Comparison of ENCODE assay signal across 21 cellular contexts in genomic region chr17:60293580-60294335, GRCh38.
DNase-seq lines count a peak whose midpoint lies in the region; ATAC-seq and TF ChIP-seq lines count a peak whose summit lies in the region.
"Had no signal": no experiment of that assay in that cellular context is flagged by ENCODE, and none has a peak within 500 bp of the region (broad histone marks: within the 10 kb centered on the region; RNA-seq: fewer than 3 reads in every experiment).

No MANE protein-coding gene starts in this region.

- no peaks in the 10 kb centered on the region for H3K27me3 ChIP-seq in dorsolateral prefrontal cortex

- H3K27ac ChIP-seq in angular gyrus (ENCODE audit: low read depth, low read length) (peak overlapping the region; percentile 24), dorsolateral prefrontal cortex (peak overlapping the region in 57 of 59 donors; percentile 20 to 92 (median 71))
- H3K27ac ChIP-seq: C4-2B, HL-60 had no signal

- no peak for TF ChIP-seq CTCF in dorsolateral prefrontal cortex (IDR thresholded peaks at IDR 0.05 in 54 of 56, conservative IDR thresholded peaks at IDR 0.05 in 2 of 56; ENCODE audit: low read depth in 1 of 56, partially characterized antibody in 56 of 56)

- H3K4me3 ChIP-seq in dorsolateral prefrontal cortex: peak overlapping the region in 3 of 59 donors; percentile 4 to 17 (median 5)

- no peak for ATAC-seq in GM21447 (IDR thresholded peaks at IDR 0.05; ENCODE audit: unreplicated experiment)
- ATAC-seq: CD8-positive, alpha-beta T cell; Panc1 had no signal

- intact Hi-C loops in dorsolateral prefrontal cortex (cut with DNase I): no loop called here

- no peak for DNase-seq in dorsolateral prefrontal cortex
- DNase-seq in midbrain (lab: John Stamatoyannopoulos, UW): peak; percentile 43
- no peak for DNase-seq in SKM-1 treated with dmso at 0.1 percent for 144 hours (lab: John Stamatoyannopoulos, UW; ENCODE audit: unreplicated experiment)
- no peak for DNase-seq in NCI-H510A (lab: John Stamatoyannopoulos, UW)
- no peak for DNase-seq in NCI-H1092 treated with DMSO at 0.1 percent for 48 hours (lab: John Stamatoyannopoulos, UW)
- DNase-seq: CD8-positive, alpha-beta T cell; DMS79 treated with DMSO at 0.1 percent for 48 hours; GF-D8; Kasumi-1; NCI-H1105; NCI-H1436 treated with DMSO at 0.1 percent for 48 hours; NCI-H187 treated with DMSO at 0.1 percent for 48 hours; NCI-H2107; NCI-H524 treated with DMSO at 0.1 percent for 48 hours; NCI-H82; SHP77 treated with DMSO at 0.1 percent for 48 hours had no signal
